17 cellular contexts compared by ENCODE assay signal in genomic region chr1:230108580-230108979, GRCh38. TPM values are rescaled to one million over a fixed set of nuclear protein-coding genes. Genes with fewer than 3 reads are reported as not detected.
DNase-seq lines count a peak whose midpoint lies in the region; ATAC-seq lines count a peak whose summit lies in the region.
"Had no signal": no experiment of that assay in that cellular context is flagged by ENCODE, and none has a peak within 500 bp of the region (broad histone marks: within the 10 kb centered on the region; RNA-seq: fewer than 3 reads in every experiment).

No MANE protein-coding gene starts in this region.

- H3K27ac Mint-ChIP-seq in activated naive CD4-positive, alpha-beta T cell treated with anti-CD3 and anti-CD28 coated beads, Interleukin-2, amount 10 ng/mL, durations not matched to agents 7 days and 5 days: peak overlapping the region; percentile 33
- peak overlapping the region; percentile 75 for H3K27ac Mint-ChIP-seq in activated T-helper 1 cell treated with anti-CD3 and anti-CD28 coated beads, Interleukin-12 subunit alpha, Interleukin-12 subunit beta, Interleukin-2, Interleukin-4 antibody, amounts not matched to agents 30 ng/mL and 10 ng/mL and 1 ng/mL, durations not matched to agents 14 hours and 24 hours and 36 hours
- H3K27ac Mint-ChIP-seq in stimulated activated naive B cell treated with anti-CD40 and anti-IgM and Interleukin-4, amounts not matched to agents 10 μg/mL and 1 μg/mL and 100 μg/mL, for 72 hours: peak overlapping the region; percentile 91
- H3K27ac Mint-ChIP-seq: brain, mesothelial cell of epicardium had no signal

- H3K4me3 Mint-ChIP-seq in activated naive CD4-positive, alpha-beta T cell treated with anti-CD3 and anti-CD28 coated beads, Interleukin-2, amount 10 ng/mL, durations not matched to agents 7 days and 5 days: no peak overlapping the region
- peak overlapping the region; percentile 7 for H3K4me3 Mint-ChIP-seq in activated T-helper 1 cell treated with anti-CD3 and anti-CD28 coated beads, Interleukin-12 subunit alpha, Interleukin-12 subunit beta, Interleukin-2, Interleukin-4 antibody, amounts not matched to agents 30 ng/mL and 10 ng/mL and 1 ng/mL, durations not matched to agents 14 hours and 24 hours and 36 hours
- no peak overlapping the region for H3K4me3 Mint-ChIP-seq in stimulated activated naive B cell treated with anti-CD40 and anti-IgM and Interleukin-4, amounts not matched to agents 10 μg/mL and 1 μg/mL and 100 μg/mL, for 72 hours
- H3K4me3 Mint-ChIP-seq: brain; effector memory CD8-positive, alpha-beta T cell; mesothelial cell of epicardium; neural crest cell had no signal

- no peaks in the 10 kb centered on the region for H3K9me3 Mint-ChIP-seq in activated naive CD4-positive, alpha-beta T cell treated with anti-CD3 and anti-CD28 coated beads, Interleukin-2, amount 10 ng/mL, durations not matched to agents 7 days and 5 days
- no peaks in the 10 kb centered on the region for H3K9me3 Mint-ChIP-seq in activated T-helper 1 cell treated with anti-CD3 and anti-CD28 coated beads, Interleukin-12 subunit alpha, Interleukin-12 subunit beta, Interleukin-2, Interleukin-4 antibody, amounts not matched to agents 30 ng/mL and 10 ng/mL and 1 ng/mL, durations not matched to agents 14 hours and 24 hours and 36 hours
- no peaks in the 10 kb centered on the region for H3K9me3 Mint-ChIP-seq in stimulated activated naive B cell treated with anti-CD40 and anti-IgM and Interleukin-4, amounts not matched to agents 10 μg/mL and 1 μg/mL and 100 μg/mL, for 72 hours
- H3K9me3 Mint-ChIP-seq: effector memory CD8-positive, alpha-beta T cell; mesothelial cell of epicardium; neural crest cell had no signal

- ATAC-seq in stimulated activated naive B cell treated with anti-CD40 and anti-IgM and Interleukin-4, amounts not matched to agents 10 μg/mL and 1 μg/mL and 100 μg/mL, for 72 hours (replicated peaks): no peak
- no peak for ATAC-seq in HG03439 (IDR thresholded peaks at IDR 0.05; ENCODE audit: unreplicated experiment)
- ATAC-seq: effector memory CD8-positive, alpha-beta T cell; Right ventricle myocardium inferior had no signal

- DNase-seq in activated naive CD4-positive, alpha-beta T cell treated with anti-CD3 and anti-CD28 coated beads, Interleukin-2, amount 10 ng/mL, durations not matched to agents 7 days and 5 days: no peak
- DNase-seq in activated naive CD4-positive, alpha-beta T cell treated with Interleukin-2 at 50 U/mL for 16 hours: no peak
- DNase-seq in NCI-H345 (lab: John Stamatoyannopoulos, UW) (peak; percentile 64), NCI-H187 treated with DMSO at 0.1 percent for 48 hours (lab: John Stamatoyannopoulos, UW) (no peak)
- DNase-seq in activated T-helper 1 cell treated with anti-CD3 and anti-CD28 coated beads, Interleukin-12 subunit alpha, Interleukin-12 subunit beta, Interleukin-2, Interleukin-4 antibody, amounts not matched to agents 30 ng/mL and 10 ng/mL and 1 ng/mL, durations not matched to agents 14 hours and 24 hours and 36 hours (ENCODE audit: low spot score): no peak
- no peak for DNase-seq in stimulated activated naive B cell treated with anti-CD40 and anti-IgM and Interleukin-4, amounts not matched to agents 10 μg/mL and 1 μg/mL and 100 μg/mL, for 72 hours
- DNase-seq: effector memory CD8-positive, alpha-beta T cell; esophagus squamous epithelium; HCEC 1CT; NCI-H1436 treated with DMSO at 0.1 percent for 48 hours; NCI-H226; SW 1271 had no signal

- intact Hi-C loops in activated T-helper 1 cell treated with anti-CD3 and anti-CD28 coated beads, Interleukin-12 subunit alpha, Interleukin-12 subunit beta, Interleukin-2, Interleukin-4 antibody, amounts not matched to agents 30 ng/mL and 10 ng/mL and 1 ng/mL, durations not matched to agents 14 hours and 24 hours and 36 hours (cut with micrococcal nuclease): loop anchor here (10.0 kb wide), 1 partner anchor 364 kb away; no protein-coding TSS in a partner anchor

- peaks cover 98% of the 10 kb centered on the region for H3K4me1 Mint-ChIP-seq in activated naive CD4-positive, alpha-beta T cell treated with anti-CD3 and anti-CD28 coated beads, Interleukin-2, amount 10 ng/mL, durations not matched to agents 7 days and 5 days
- H3K4me1 Mint-ChIP-seq in activated T-helper 1 cell treated with anti-CD3 and anti-CD28 coated beads, Interleukin-12 subunit alpha, Interleukin-12 subunit beta, Interleukin-2, Interleukin-4 antibody, amounts not matched to agents 30 ng/mL and 10 ng/mL and 1 ng/mL, durations not matched to agents 14 hours and 24 hours and 36 hours (ENCODE audit: low read depth): peaks cover 96% of the 10 kb centered on the region
- peaks cover 76 to 93% of the 10 kb centered on the region in 2 donors for H3K4me1 Mint-ChIP-seq in stimulated activated naive B cell treated with anti-CD40 and anti-IgM and Interleukin-4, amounts not matched to agents 10 μg/mL and 1 μg/mL and 100 μg/mL, for 72 hours

- CTCF ChIA-PET in activated naive CD4-positive, alpha-beta T cell treated with anti-CD3 and anti-CD28 coated beads, Interleukin-2, amount 10 ng/mL, durations not matched to agents 7 days and 5 days (lab: Charles Lee): interaction anchor here (1.1 to 2.1 kb wide), 4 partner anchors 8 to 447 kb away, joined by 3 to 14 read pairs (median 4); no protein-coding TSS in a partner anchor

- H3K36me3 Mint-ChIP-seq in activated naive CD4-positive, alpha-beta T cell treated with anti-CD3 and anti-CD28 coated beads, Interleukin-2, amount 10 ng/mL, durations not matched to agents 7 days and 5 days: peaks cover 3% of the 10 kb centered on the region
- H3K36me3 Mint-ChIP-seq in activated T-helper 1 cell treated with anti-CD3 and anti-CD28 coated beads, Interleukin-12 subunit alpha, Interleukin-12 subunit beta, Interleukin-2, Interleukin-4 antibody, amounts not matched to agents 30 ng/mL and 10 ng/mL and 1 ng/mL, durations not matched to agents 14 hours and 24 hours and 36 hours (ENCODE audit: low read depth): peaks cover 9% of the 10 kb centered on the region
- peaks cover 25 to 29% of the 10 kb centered on the region in 2 donors for H3K36me3 Mint-ChIP-seq in stimulated activated naive B cell treated with anti-CD40 and anti-IgM and Interleukin-4, amounts not matched to agents 10 μg/mL and 1 μg/mL and 100 μg/mL, for 72 hours
- H3K36me3 Mint-ChIP-seq: mesothelial cell of epicardium had no signal

- no peaks in the 10 kb centered on the region for H3K27me3 Mint-ChIP-seq in activated naive CD4-positive, alpha-beta T cell treated with anti-CD3 and anti-CD28 coated beads, Interleukin-2, amount 10 ng/mL, durations not matched to agents 7 days and 5 days
- H3K27me3 Mint-ChIP-seq in activated T-helper 1 cell treated with anti-CD3 and anti-CD28 coated beads, Interleukin-12 subunit alpha, Interleukin-12 subunit beta, Interleukin-2, Interleukin-4 antibody, amounts not matched to agents 30 ng/mL and 10 ng/mL and 1 ng/mL, durations not matched to agents 14 hours and 24 hours and 36 hours (ENCODE audit: insufficient read depth): peaks cover 1% of the 10 kb centered on the region
- no peaks in the 10 kb centered on the region for H3K27me3 Mint-ChIP-seq in stimulated activated naive B cell treated with anti-CD40 and anti-IgM and Interleukin-4, amounts not matched to agents 10 μg/mL and 1 μg/mL and 100 μg/mL, for 72 hours
- H3K27me3 Mint-ChIP-seq: effector memory CD8-positive, alpha-beta T cell had no signal

RNA-seq across cellular contexts. Expression of gene GALNT2, which starts 41.5 kb away (rescaled TPM):
- 67.6 and 67.9 TPM in 2 replicates for total RNA-seq in activated T-helper 1 cell treated with anti-CD3 and anti-CD28 coated beads, Interleukin-12 subunit alpha, Interleukin-12 subunit beta, Interleukin-2, Interleukin-4 antibody, amounts not matched to agents 30 ng/mL and 10 ng/mL and 1 ng/mL, durations not matched to agents 14 hours and 24 hours and 36 hours

Comparison
In these comparisons a context has a peak if more than half of its experiments do, and no peak if none do; other contexts are left out.
1. H3K27ac Mint-ChIP-seq: peak in every context shown above with its lines; median percentile 91 in stimulated activated naive B cell treated with anti-CD40 and anti-IgM and Interleukin-4, amounts not matched to agents 10 μg/mL and 1 μg/mL and 100 μg/mL, for 72 hours; 75 in activated T-helper 1 cell treated with anti-CD3 and anti-CD28 coated beads, Interleukin-12 subunit alpha, Interleukin-12 subunit beta, Interleukin-2, Interleukin-4 antibody, amounts not matched to agents 30 ng/mL and 10 ng/mL and 1 ng/mL, durations not matched to agents 14 hours and 24 hours and 36 hours; 33 in activated naive CD4-positive, alpha-beta T cell treated with anti-CD3 and anti-CD28 coated beads, Interleukin-2, amount 10 ng/mL, durations not matched to agents 7 days and 5 days.